ENCODE assay signal across 8 cellular contexts in the genomic region with DNA sequence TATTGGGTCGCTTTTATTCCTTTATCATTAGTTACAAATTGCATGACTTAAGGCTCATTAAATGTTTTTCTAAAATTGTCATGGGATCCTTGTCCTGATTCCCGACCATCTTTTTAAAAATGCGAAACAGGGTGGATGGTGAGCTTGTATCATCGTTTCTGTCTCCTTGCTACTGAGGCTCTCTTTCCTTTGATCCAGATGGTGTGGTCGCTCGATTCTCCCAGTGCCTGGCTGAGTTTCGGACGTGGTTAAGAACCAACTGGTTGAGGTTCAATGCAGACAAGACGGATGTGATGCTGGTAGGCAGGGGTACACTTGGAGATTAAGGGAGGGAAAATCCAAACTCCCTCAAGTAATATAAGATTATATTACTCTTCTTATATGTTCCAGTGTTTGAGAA. TPM values are rescaled to one million over a fixed set of nuclear protein-coding genes. Genes with fewer than 3 reads are reported as not detected.
A peak's percentile ranks its signal among the peaks of the same experiment; 100 is the strongest.
DNase-seq lines count a peak whose midpoint lies in the region; ATAC-seq and TF ChIP-seq lines count a peak whose summit lies in the region.

No MANE protein-coding gene starts in this region.

- peak overlapping the region; percentile 99 for H3K4me3 Mint-ChIP-seq in activated CD4-positive, alpha-beta T cell treated with anti-CD3 and anti-CD28 coated beads, Interleukin-2, amount 10 ng/mL, durations not matched to agents 24 days and 14 days
- H3K4me3 Mint-ChIP-seq in neural progenitor cell = peak overlapping the region; percentile 94

- H3K4me2 ChIP-seq in neural progenitor cell = peak overlapping the region; percentile 85

- peaks cover 77% of the 10 kb centered on the region for H3K79me2 ChIP-seq in neural progenitor cell (ENCODE audit: low read depth)

- no peaks in the 10 kb centered on the region for H3K9me3 Mint-ChIP-seq in activated CD4-positive, alpha-beta T cell treated with anti-CD3 and anti-CD28 coated beads, Interleukin-2, amount 10 ng/mL, durations not matched to agents 24 days and 14 days
- H3K9me3 Mint-ChIP-seq in neural progenitor cell = no peaks in the 10 kb centered on the region

- H3K27ac Mint-ChIP-seq in activated CD4-positive, alpha-beta T cell treated with anti-CD3 and anti-CD28 coated beads, Interleukin-2, amount 10 ng/mL, durations not matched to agents 24 days and 14 days = peak overlapping the region; percentile 97
- peak overlapping the region; percentile 72 for H3K27ac Mint-ChIP-seq in neural progenitor cell

- TF ChIP-seq POLR2A in Peyer's patch (IDR thresholded peaks at IDR 0.05) = no peak

- ATAC-seq in GM18498 (IDR thresholded peaks at IDR 0.05; ENCODE audit: unreplicated experiment) (no peak), GM18907 (IDR thresholded peaks at IDR 0.05; ENCODE audit: unreplicated experiment) (no peak)

- peaks cover 0 to 28% (median 4%) of the 10 kb centered on the region in 4 donors for H3K4me1 ChIP-seq in Peyer's patch
- peaks cover 21% of the 10 kb centered on the region for H3K4me1 ChIP-seq in endocrine pancreas (ENCODE audit: control insufficient read depth, insufficient read depth, low read length)
- peaks cover 21% of the 10 kb centered on the region for H3K4me1 ChIP-seq in neural progenitor cell

- DNase-seq in activated CD4-positive, alpha-beta T cell treated with anti-CD3 and anti-CD28 coated beads, Interleukin-2, amount 10 ng/mL, durations not matched to agents 24 days and 14 days = peak; percentile 64
- DNase-seq in activated CD4-positive, alpha-beta T cell treated with anti-CD3 and anti-CD28 coated beads, Interleukin-2, amount 50 U/mL, for 1 hour = no peak
- DNase-seq in Peyer's patch (no peak), neural progenitor cell (ENCODE audit: low spot score) (peak; percentile 54)
- no peak for DNase-seq in stimulated activated naive CD4-positive, alpha-beta T cell treated with Interleukin-2 at 50 U/mL for 16 hours (lab: John Stamatoyannopoulos, UW)

- H3K36me3 Mint-ChIP-seq in activated CD4-positive, alpha-beta T cell treated with anti-CD3 and anti-CD28 coated beads, Interleukin-2, amount 10 ng/mL, durations not matched to agents 24 days and 14 days (ENCODE audit: low read depth) = peaks cover 19% of the 10 kb centered on the region
- H3K36me3 Mint-ChIP-seq in neural progenitor cell = peaks cover 12% of the 10 kb centered on the region

- H3K4me3 ChIP-seq in Peyer's patch (peak overlapping the region; percentile 71 to 81 (median 78)), endocrine pancreas (ENCODE audit: control insufficient read depth, insufficient read depth, low read length) (peak overlapping the region; percentile 74), neural progenitor cell (peak overlapping the region; percentile 74)

- peaks cover 40% of the 10 kb centered on the region for H3F3A ChIP-seq in neural progenitor cell (ENCODE audit: low read depth)

- H3K36me3 ChIP-seq in Peyer's patch (no peaks in the 10 kb centered on the region), endocrine pancreas (ENCODE audit: control insufficient read depth, insufficient read depth, low read length) (no peaks in the 10 kb centered on the region), neural progenitor cell (no peaks in the 10 kb centered on the region)

- no peak for TF ChIP-seq CTCF in Peyer's patch (IDR thresholded peaks at IDR 0.05)
- TF ChIP-seq CTCF in neural progenitor cell (IDR thresholded peaks at IDR 0.05) = no peak

- H3K27ac ChIP-seq in Peyer's patch (peak overlapping the region; percentile 82 to 96 (median 92)), neural progenitor cell (peak overlapping the region; percentile 93)

- H3K9ac ChIP-seq in endocrine pancreas (ENCODE audit: control insufficient read depth, insufficient read depth, low read length) = peak overlapping the region; percentile 61
- H3K9ac ChIP-seq in neural progenitor cell = peak overlapping the region; percentile 21

- no peaks in the 10 kb centered on the region for H3K9me3 ChIP-seq in Peyer's patch
- H3K9me3 ChIP-seq in endocrine pancreas (ENCODE audit: control insufficient read depth, low read length) = no peaks in the 10 kb centered on the region
- no peaks in the 10 kb centered on the region for H3K9me3 ChIP-seq in neural progenitor cell (ENCODE audit: low read depth)

- H3K4me1 Mint-ChIP-seq in activated CD4-positive, alpha-beta T cell treated with anti-CD3 and anti-CD28 coated beads, Interleukin-2, amount 10 ng/mL, durations not matched to agents 24 days and 14 days = peaks cover 41% of the 10 kb centered on the region
- H3K4me1 Mint-ChIP-seq in neural progenitor cell = peaks cover 36% of the 10 kb centered on the region

- H4K20me1 ChIP-seq in neural progenitor cell (ENCODE audit: low read depth) = peaks cover 18% of the 10 kb centered on the region

- H3K27me3 ChIP-seq in Peyer's patch (no peaks in the 10 kb centered on the region), endocrine pancreas (ENCODE audit: control insufficient read depth, insufficient read depth, low read length) (no peaks in the 10 kb centered on the region), neural progenitor cell (no peaks in the 10 kb centered on the region)

- intact Hi-C loops in activated CD4-positive, alpha-beta T cell treated with anti-CD3 and anti-CD28 coated beads, Interleukin-2, amount 10 ng/mL, durations not matched to agents 24 days and 14 days (cut with micrococcal nuclease) = loop anchor here (1.0 to 10.0 kb wide), 10 partner anchors 55 to 1501 kb away; a partner anchor contains a TSS

- H2AFZ ChIP-seq in neural progenitor cell (replicated peaks) = peak overlapping the region; percentile 40

- H3K27me3 Mint-ChIP-seq in activated CD4-positive, alpha-beta T cell treated with anti-CD3 and anti-CD28 coated beads, Interleukin-2, amount 10 ng/mL, durations not matched to agents 24 days and 14 days = no peaks in the 10 kb centered on the region
- no peaks in the 10 kb centered on the region for H3K27me3 Mint-ChIP-seq in neural progenitor cell (ENCODE audit: insufficient read depth, low read depth)

RNA-seq across cellular contexts. Expression of a gene that starts 1.2 kb away (rescaled TPM):
- 51.8 and 54.9 TPM in 2 replicates for total RNA-seq in activated CD4-positive, alpha-beta T cell treated with anti-CD3 and anti-CD28 coated beads, Interleukin-2, amount 10 ng/mL, durations not matched to agents 24 days and 14 days
- total RNA-seq in Peyer's patch (10 to 100 TPM; 25.3 to 56.1 (median 39.5) TPM), neural progenitor cell (ENCODE audit: low replicate concordance) (31.3 and 43.5 TPM in 2 replicates)

RNA-seq across cellular contexts. Expression of a gene that starts 1.3 kb away (rescaled TPM):
- total RNA-seq in activated CD4-positive, alpha-beta T cell treated with anti-CD3 and anti-CD28 coated beads, Interleukin-2, amount 10 ng/mL, durations not matched to agents 24 days and 14 days = 0.26 and 2.7 TPM in 2 replicates
- 10 to 100 TPM in 1 of 4 donors, 1 to 10 TPM in 3; 1.8 to 12.4 (median 3.3) TPM for total RNA-seq in Peyer's patch
- 2.7 and 3.2 TPM in 2 replicates for total RNA-seq in neural progenitor cell (ENCODE audit: low replicate concordance)

Comparison
In these comparisons a context has a peak if more than half of its experiments do, and no peak if none do; other contexts are left out.
1. DNase-seq: peak in activated CD4-positive, alpha-beta T cell treated with anti-CD3 and anti-CD28 coated beads, Interleukin-2, amount 10 ng/mL, durations not matched to agents 24 days and 14 days (single experiment) and neural progenitor cell (single experiment); none in activated CD4-positive, alpha-beta T cell treated with anti-CD3 and anti-CD28 coated beads, Interleukin-2, amount 50 U/mL, for 1 hour (single experiment), Peyer's patch (0 of 3) and stimulated activated naive CD4-positive, alpha-beta T cell treated with Interleukin-2 at 50 U/mL for 16 hours (single experiment).
2. Peak in every context shown above with its lines, with median percentiles within 50 percentile points of each other: H3K4me3 ChIP-seq.